Comparison of ENCODE assay signal across 26 cellular contexts in genomic region chr4:48071171-48071570, GRCh38. TPM values are rescaled to one million over a fixed set of nuclear protein-coding genes. Genes with fewer than 3 reads are reported as not detected.
A peak's percentile ranks its signal among the peaks of the same experiment; 100 is the strongest.
DNase-seq lines count a peak whose midpoint lies in the region; ATAC-seq, FAIRE-seq and TF ChIP-seq lines count a peak whose summit lies in the region.
"Had no signal": no experiment of that assay in that cellular context is flagged by ENCODE, and none has a peak within 500 bp of the region (broad histone marks: within the 10 kb centered on the region; RNA-seq: fewer than 3 reads in every experiment).

No MANE protein-coding gene starts in this region.

- DNase-seq in natural killer cell (no peak), K562 (ENCODE audit: extremely low read depth in 1 of 4, low spot score in 3 of 4) (no peak), kidney epithelial cell (ENCODE audit: low read depth) (peak; percentile 61), HCEC 1CT (no peak), NCI-H524 (lab: John Stamatoyannopoulos, UW) (no peak)
- no peak for DNase-seq in natural killer cell treated with Interleukin-12 subunit alpha and Interleukin-12 subunit beta and Interleukin-15 and Interleukin-18, amount 100 ng/mL, for 72 hours (ENCODE audit: low spot score)
- no peak for DNase-seq in stimulated activated effector memory CD8-positive, alpha-beta T cell treated with anti-CD3 and anti-CD28 coated beads, Interleukin-12 subunit alpha, Interleukin-12 subunit beta, amount 100 ng/mL, for 72 hours (ENCODE audit: low spot score in 2 of 2)
- DNase-seq: activated CD4-positive, alpha-beta T cell treated with anti-CD3 and anti-CD28 coated beads for 1 hour; activated CD8-positive, alpha-beta memory T cell treated with anti-CD3 and anti-CD28 coated beads for 24 hours; activated naive CD4-positive, alpha-beta T cell treated with Interleukin-2 at 50 U/mL for 16 hours; activated T-cell treated with anti-CD3 and anti-CD28 coated beads, Interleukin-2, amount 50 U/mL, for 24 hours; naive thymus-derived CD8-positive, alpha-beta T cell; NCI-H187; NCI-H82; OCI-M1; pancreas; right lobe of liver; SHP77 treated with DMSO at 0.1 percent for 48 hours; T-cell; transverse colon had no signal

- no peak for TF ChIP-seq POLR2A in K562 (conservative IDR thresholded peaks at IDR 0.05)

- no peak for TF ChIP-seq CTCF in natural killer cell (IDR thresholded peaks at IDR 0.05)
- no peak; a peak in 1 of 6 replicates for TF ChIP-seq CTCF in K562 (IDR thresholded peaks at IDR 0.05 in 2 of 3, conservative IDR thresholded peaks at IDR 0.05 in 1 of 3; ENCODE audit: insufficient read depth in 2 of 3, low read depth in 1 of 3, low read length in 3 of 3)
- TF ChIP-seq CTCF in kidney epithelial cell (IDR thresholded peaks at IDR 0.05; ENCODE audit: insufficient read depth, low read length, poor library complexity, severe bottlenecking) = no peak

- H3K4me2 ChIP-seq in K562 (ENCODE audit: insufficient read depth, low read length) = no peak overlapping the region
- H3K4me2 ChIP-seq: BLaER1, KMS-11 had no signal

- H3K4me1 Mint-ChIP-seq in natural killer cell = peaks cover 32 to 36% of the 10 kb centered on the region in 2 donors
- H3K4me1 Mint-ChIP-seq in natural killer cell treated with Interleukin-12 subunit alpha and Interleukin-12 subunit beta and Interleukin-15 and Interleukin-18, amount 100 ng/mL, for 72 hours (ENCODE audit: low read depth in 2 of 2) = peaks cover 5 to 15% of the 10 kb centered on the region in 2 donors
- H3K4me1 Mint-ChIP-seq in stimulated activated effector memory CD8-positive, alpha-beta T cell treated with anti-CD3 and anti-CD28 coated beads, Interleukin-12 subunit alpha, Interleukin-12 subunit beta, amount 100 ng/mL, for 72 hours = peaks cover 2% of the 10 kb centered on the region

- H3K79me2 ChIP-seq in K562 (ENCODE audit: control insufficient read depth, insufficient read depth, low read length) = no peaks in the 10 kb centered on the region

- FAIRE-seq in K562 (lab: Jason Lieb, UNC) = peak; percentile 71
- FAIRE-seq: pancreas, TTC549 had no signal

- no peak overlapping the region for H3K4me3 ChIP-seq in K562
- no peak overlapping the region for H3K4me3 ChIP-seq in kidney epithelial cell (ENCODE audit: low read depth, low read length)
- H3K4me3 ChIP-seq: BLaER1, gastroesophageal sphincter, pancreas, right lobe of liver, transverse colon had no signal

- no peaks in the 10 kb centered on the region for H3K9me3 ChIP-seq in K562 (replicated peaks; ENCODE audit: control insufficient read depth, insufficient read depth, low read depth, low read length)
- H3K9me3 ChIP-seq: BLaER1, gastroesophageal sphincter, pancreas, right lobe of liver, transverse colon had no signal

- in situ Hi-C loops in K562 (cut with MboI) = no loop called here

- ATAC-seq in natural killer cell (no peak), K562 (no peak), HG02763 (IDR thresholded peaks at IDR 0.05; ENCODE audit: unreplicated experiment) (no peak)
- ATAC-seq in natural killer cell treated with Interleukin-12 subunit alpha and Interleukin-12 subunit beta and Interleukin-15 and Interleukin-18, amount 100 ng/mL, for 72 hours = no peak
- no peak for ATAC-seq in stimulated activated effector memory CD8-positive, alpha-beta T cell treated with anti-CD3 and anti-CD28 coated beads, Interleukin-12 subunit alpha, Interleukin-12 subunit beta, amount 100 ng/mL, for 72 hours
- ATAC-seq: gastroesophageal sphincter; naive thymus-derived CD8-positive, alpha-beta T cell; right lobe of liver; T-cell had no signal

- peaks cover 16% of the 10 kb centered on the region for H3K36me3 Mint-ChIP-seq in natural killer cell
- peaks cover 5% of the 10 kb centered on the region for H3K36me3 Mint-ChIP-seq in natural killer cell treated with Interleukin-12 subunit alpha and Interleukin-12 subunit beta and Interleukin-15 and Interleukin-18, amount 100 ng/mL, for 72 hours
- peaks cover 89% of the 10 kb centered on the region for H3K36me3 Mint-ChIP-seq in stimulated activated effector memory CD8-positive, alpha-beta T cell treated with anti-CD3 and anti-CD28 coated beads, Interleukin-12 subunit alpha, Interleukin-12 subunit beta, amount 100 ng/mL, for 72 hours

- WGBS in K562 (ENCODE audit: insufficient coverage, low coverage, missing lambda C conversion rate) = 22% methylated on average over 2 of the region's 2 CpGs

- no peak overlapping the region for H2AFZ ChIP-seq in K562 (ENCODE audit: low read depth, low read length)

- TF ChIP-seq RAD21 in K562 (CRISPR knock-in tag; conservative IDR thresholded peaks at IDR 0.05 in 1 of 2, IDR thresholded peaks at IDR 0.05 in 1 of 2) = no peak

- H3K27me3 Mint-ChIP-seq in natural killer cell (ENCODE audit: low read depth in 2 of 2) = no peaks in the 10 kb centered on the region
- no peaks in the 10 kb centered on the region for H3K27me3 Mint-ChIP-seq in natural killer cell treated with Interleukin-12 subunit alpha and Interleukin-12 subunit beta and Interleukin-15 and Interleukin-18, amount 100 ng/mL, for 72 hours
- H3K27me3 Mint-ChIP-seq: activated T-cell treated with anti-CD3 and anti-CD28 coated beads, Interleukin-2, amount 50 U/mL, for 24 hours; naive thymus-derived CD8-positive, alpha-beta T cell; T-cell had no signal

- H3K27ac ChIP-seq in K562 (ENCODE audit: extremely low read depth, low read depth, low read length) = no peak overlapping the region
- H3K27ac ChIP-seq: BLaER1, gastroesophageal sphincter, KMS-11, pancreas, right lobe of liver, transverse colon had no signal

- H3K27me3 ChIP-seq in K562 (ENCODE audit: control insufficient read depth in 2 of 2, insufficient read depth in 2 of 2, low read length in 2 of 2) (no peaks in the 10 kb centered on the region; a peak in 1 of 5 replicates), kidney epithelial cell (ENCODE audit: control insufficient read depth, insufficient read depth, low read length) (no peaks in the 10 kb centered on the region)
- H3K27me3 ChIP-seq: BLaER1, gastroesophageal sphincter, pancreas, right lobe of liver, transverse colon had no signal

- POLR2A ChIA-PET in K562 (lab: Yijun Ruan, JAX) = interaction anchor here (0.6 kb wide), 1 partner anchor 492 kb away, joined by 5 read pairs; no protein-coding TSS in a partner anchor

- no peak for TF ChIP-seq EP300 in K562 (IDR thresholded peaks at IDR 0.05; ENCODE audit: low read length)

- no TSS peak for BruUV-seq in K562 (replicated peaks; lab: Mats Ljungman, UMichigan)

- H3K9me3 Mint-ChIP-seq in natural killer cell = no peaks in the 10 kb centered on the region
- no peaks in the 10 kb centered on the region for H3K9me3 Mint-ChIP-seq in natural killer cell treated with Interleukin-12 subunit alpha and Interleukin-12 subunit beta and Interleukin-15 and Interleukin-18, amount 100 ng/mL, for 72 hours
- no peaks in the 10 kb centered on the region for H3K9me3 Mint-ChIP-seq in stimulated activated effector memory CD8-positive, alpha-beta T cell treated with anti-CD3 and anti-CD28 coated beads, Interleukin-12 subunit alpha, Interleukin-12 subunit beta, amount 100 ng/mL, for 72 hours
- H3K9me3 Mint-ChIP-seq: activated T-cell treated with anti-CD3 and anti-CD28 coated beads, Interleukin-2, amount 50 U/mL, for 24 hours; naive thymus-derived CD8-positive, alpha-beta T cell; T-cell had no signal

- H4K20me1 ChIP-seq in K562 (replicated peaks; ENCODE audit: control insufficient read depth, insufficient read depth, low read length) = no peaks in the 10 kb centered on the region
- H4K20me1 ChIP-seq: BLaER1 had no signal

- H3K4me3 Mint-ChIP-seq in natural killer cell = no peak overlapping the region
- H3K4me3 Mint-ChIP-seq in natural killer cell treated with Interleukin-12 subunit alpha and Interleukin-12 subunit beta and Interleukin-15 and Interleukin-18, amount 100 ng/mL, for 72 hours = no peak overlapping the region
- H3K4me3 Mint-ChIP-seq in stimulated activated effector memory CD8-positive, alpha-beta T cell treated with anti-CD3 and anti-CD28 coated beads, Interleukin-12 subunit alpha, Interleukin-12 subunit beta, amount 100 ng/mL, for 72 hours = no peak overlapping the region
- H3K4me3 Mint-ChIP-seq: activated T-cell treated with anti-CD3 and anti-CD28 coated beads, Interleukin-2, amount 50 U/mL, for 24 hours; naive thymus-derived CD8-positive, alpha-beta T cell; T-cell had no signal

- no peak overlapping the region for H3K9ac ChIP-seq in K562 (ENCODE audit: insufficient read depth in 1 of 2, low read depth in 2 of 2, low read length in 2 of 2)
- H3K9ac ChIP-seq: BLaER1, KMS-11 had no signal

- intact Hi-C loops in natural killer cell (cut with micrococcal nuclease) (no loop called here), K562 (cut with micrococcal nuclease) (no loop called here)

- H3K9me1 ChIP-seq in K562 (ENCODE audit: control insufficient read depth, insufficient read depth, low read length) = no peaks in the 10 kb centered on the region

- H3K36me3 ChIP-seq in K562 (ENCODE audit: control insufficient read depth, insufficient read depth, low read length) (no peaks in the 10 kb centered on the region), kidney epithelial cell (ENCODE audit: control insufficient read depth, insufficient read depth, low read length) (no peaks in the 10 kb centered on the region)
- H3K36me3 ChIP-seq: BLaER1, gastroesophageal sphincter, pancreas, right lobe of liver, transverse colon had no signal

- no peaks in the 10 kb centered on the region for H3K4me1 ChIP-seq in K562 (replicated peaks in 1 of 2; ENCODE audit: control insufficient read depth in 2 of 2, insufficient read depth in 2 of 2, low read length in 2 of 2)
- H3K4me1 ChIP-seq: gastroesophageal sphincter, transverse colon had no signal

- CTCF ChIA-PET in K562 (lab: Yijun Ruan, JAX; ENCODE audit: low intra/inter-chr PET ratio) = no interaction called here

- H3K27ac Mint-ChIP-seq in natural killer cell = peak overlapping the region; percentile 42 to 63
- peak overlapping the region in 1 of 2 donors; percentile 37 for H3K27ac Mint-ChIP-seq in natural killer cell treated with Interleukin-12 subunit alpha and Interleukin-12 subunit beta and Interleukin-15 and Interleukin-18, amount 100 ng/mL, for 72 hours
- H3K27ac Mint-ChIP-seq in stimulated activated effector memory CD8-positive, alpha-beta T cell treated with anti-CD3 and anti-CD28 coated beads, Interleukin-12 subunit alpha, Interleukin-12 subunit beta, amount 100 ng/mL, for 72 hours = no peak overlapping the region
- H3K27ac Mint-ChIP-seq: activated T-cell treated with anti-CD3 and anti-CD28 coated beads, Interleukin-2, amount 50 U/mL, for 24 hours; T-cell had no signal

RNA-seq across cellular contexts. Expression of gene NIPAL1, which starts 54.6 kb away (rescaled TPM):
- total RNA-seq in natural killer cell (1 to 10 TPM in 1 of 3 donors, not detected in 2; 1.4 TPM), K562 (2014; rRNA removed) (0.27 and 0.98 TPM in 2 replicates), K562 (2014; rRNA removed; fragmentation: Illumina TruSeq; extraction: Trizol) (0.11 and 0.22 TPM in 2 replicates), K562 (2015; rRNA removed; fragmentation: Illumina TruSeq; extraction: Trizol) (0.25 and 0.68 TPM in 2 replicates), K562 (2021) (0.20 and 0.72 TPM in 2 replicates), kidney epithelial cell (3.8 and 4.3 TPM in 2 replicates)
- 1 to 10 TPM in 1 of 2 donors, under 1 TPM in 1; 0.21 to 2.0 TPM for total RNA-seq in natural killer cell treated with Interleukin-12 subunit alpha and Interleukin-12 subunit beta and Interleukin-15 and Interleukin-18, amount 100 ng/mL, for 72 hours
- total RNA-seq in K562 (2011; cell fraction: chromatin; rRNA removed; ENCODE audit: low replicate concordance) = 1.2 and 1.4 TPM in 2 replicates
- 1.1 and 1.3 TPM in 2 replicates for total RNA-seq in K562 (2011; cell fraction: nucleolus; rRNA removed)
- 0.53 and 0.73 TPM in 2 replicates for total RNA-seq in K562 (2011; cell fraction: nucleoplasm; rRNA removed)
- polyA plus RNA-seq in K562 (2011; rRNA removed) (0.30 and 0.43 TPM in 2 replicates), K562 (2014; fragmentation: Illumina TruSeq; extraction: Trizol) (0.28 and 0.54 TPM in 2 replicates), K562 (2014; fragmentation: Nextera tagmentation; extraction: Ambion mirVana) (under 1 TPM; 0.03 to 0.17 TPM), K562 (2014; rRNA removed) (0.16 and 0.38 TPM in 2 replicates)
- polyA plus RNA-seq in K562 (2011; cell fraction: cytosol; rRNA removed) = 0.03 and 0.19 TPM in 2 replicates
- polyA plus RNA-seq in K562 (2011; cell fraction: nucleus; rRNA removed) = 0.58 and 0.75 TPM in 2 replicates
- 0.51 and 1.2 TPM in 2 replicates for polyA plus RNA-seq in K562 (2012)
- 0.39 and 0.42 TPM in 2 replicates for polyA minus RNA-seq in K562 (2011; rRNA and poly(A)+ RNA removed)
- polyA minus RNA-seq in K562 (2011; cell fraction: cytosol; rRNA and poly(A)+ RNA removed) = not detected in 2 replicates
- 1.1 and 1.2 TPM in 2 replicates for polyA minus RNA-seq in K562 (2011; cell fraction: nucleus; rRNA and poly(A)+ RNA removed)

RNA-seq across cellular contexts. Expression of gene CNGA1, which starts 54.7 kb away (rescaled TPM):
- total RNA-seq in natural killer cell (not detected), K562 (2014; rRNA removed) (not detected in 2 replicates), K562 (2014; rRNA removed; fragmentation: Illumina TruSeq; extraction: Trizol) (0.06 TPM in 1 of 2 replicates, not detected in the other), K562 (2015; rRNA removed; fragmentation: Illumina TruSeq; extraction: Trizol) (not detected in 2 replicates), K562 (2021) (0.29 TPM in 1 of 2 replicates, not detected in the other), kidney epithelial cell (0.04 TPM in 1 of 2 replicates, not detected in the other)
- total RNA-seq in natural killer cell treated with Interleukin-12 subunit alpha and Interleukin-12 subunit beta and Interleukin-15 and Interleukin-18, amount 100 ng/mL, for 72 hours = not detected
- total RNA-seq in K562 (2011; cell fraction: chromatin; rRNA removed; ENCODE audit: low replicate concordance) = not detected in 2 replicates
- total RNA-seq in K562 (2011; cell fraction: nucleolus; rRNA removed) = not detected in 2 replicates
- 0.23 TPM in 1 of 2 replicates, not detected in the other for total RNA-seq in K562 (2011; cell fraction: nucleoplasm; rRNA removed)
- polyA plus RNA-seq in K562 (2011; rRNA removed) (0.03 and 0.05 TPM in 2 replicates), K562 (2014; fragmentation: Illumina TruSeq; extraction: Trizol) (0.04 TPM in 1 of 2 replicates, not detected in the other), K562 (2014; fragmentation: Nextera tagmentation; extraction: Ambion mirVana) (not detected), K562 (2014; rRNA removed) (0.04 TPM in 1 of 2 replicates, not detected in the other)
- not detected in 2 replicates for polyA plus RNA-seq in K562 (2011; cell fraction: cytosol; rRNA removed)
- 0.27 TPM in 2 replicates for polyA plus RNA-seq in K562 (2011; cell fraction: nucleus; rRNA removed)
- polyA plus RNA-seq in K562 (2012) = 0.04 and 0.10 TPM in 2 replicates
- 0.09 TPM in 1 of 2 replicates, not detected in the other for polyA minus RNA-seq in K562 (2011; rRNA and poly(A)+ RNA removed)
- not detected in 2 replicates for polyA minus RNA-seq in K562 (2011; cell fraction: cytosol; rRNA and poly(A)+ RNA removed)
- polyA minus RNA-seq in K562 (2011; cell fraction: nucleus; rRNA and poly(A)+ RNA removed) = not detected in 2 replicates
- total RNA-seq: HT1080; naive thymus-derived CD8-positive, alpha-beta T cell had no signal
- polyA plus RNA-seq: naive thymus-derived CD8-positive, alpha-beta T cell had no signal
